6 cellular contexts compared by ENCODE assay signal in genomic region chr11:124762624-124763155, GRCh38. TPM values are rescaled to one million over a fixed set of nuclear protein-coding genes. Genes with fewer than 3 reads are reported as not detected.
DNase-seq lines count a peak whose midpoint lies in the region; ATAC-seq and TF ChIP-seq lines count a peak whose summit lies in the region.

No MANE protein-coding gene starts in this region.

- BruUV-seq in MCF 10A (replicated peaks; lab: Mats Ljungman, UMichigan), result no TSS peak

- H3K36me3 Mint-ChIP-seq in MCF 10A (ENCODE audit: insufficient read depth, unreplicated experiment) (no peaks in the 10 kb centered on the region), neural progenitor cell (peaks cover 13% of the 10 kb centered on the region)

- peaks cover 41% of the 10 kb centered on the region for H3F3A ChIP-seq in neural progenitor cell (ENCODE audit: low read depth)

- H3K27ac ChIP-seq in neural progenitor cell, result no peak overlapping the region

- H3K27ac Mint-ChIP-seq in MCF 10A (ENCODE audit: low read depth, unreplicated experiment) (no peak overlapping the region), neural progenitor cell (no peak overlapping the region)

- DNase-seq in MCF 10A (ENCODE audit: unreplicated experiment), result no peak
- DNase-seq in neural progenitor cell (ENCODE audit: low spot score), result peak; percentile 67
- DNase-seq in activated CD4-positive, CD25-positive, alpha-beta regulatory T cell treated with anti-CD3 and anti-CD28 coated beads, Interleukin-2, amount 50 U/mL, for 72 hours, result no peak
- no peak for DNase-seq in T1000 (lab: John Stamatoyannopoulos, UW)

- H3K79me2 ChIP-seq in neural progenitor cell (ENCODE audit: low read depth), result no peaks in the 10 kb centered on the region

- no peak for TF ChIP-seq CTCF in MCF 10A (IDR thresholded peaks at IDR 0.05; ENCODE audit: unreplicated experiment)
- TF ChIP-seq CTCF in neural progenitor cell (IDR thresholded peaks at IDR 0.05), result no peak

- no peaks in the 10 kb centered on the region for H3K9me3 Mint-ChIP-seq in MCF 10A (ENCODE audit: unreplicated experiment)
- H3K9me3 Mint-ChIP-seq in neural progenitor cell, result no peaks in the 10 kb centered on the region

- H3K4me2 ChIP-seq in neural progenitor cell, result peak overlapping the region; percentile 84

- no peak overlapping the region for H2AFZ ChIP-seq in neural progenitor cell (replicated peaks)

- intact Hi-C loops in MCF 10A (cut with micrococcal nuclease), result loop anchor here (1.0 to 2.0 kb wide), 5 partner anchors 30 to 118 kb away; partner anchors contain the start of genes SIAE and SPA17

- H3K4me3 ChIP-seq in neural progenitor cell, result peak overlapping the region; percentile 49

- POLR2A ChIA-PET in MCF 10A (lab: Yijun Ruan, JAX), result interaction anchor here (0.6 to 1.9 kb wide), 3 partner anchors 38 to 97 kb away, joined by 3 to 8 read pairs (median 5); partner anchors contain the start of gene MSANTD2

- peaks cover 53% of the 10 kb centered on the region for H3K27me3 ChIP-seq in neural progenitor cell

- H3K4me1 Mint-ChIP-seq in MCF 10A (ENCODE audit: insufficient read depth, unreplicated experiment) (peaks cover 5% of the 10 kb centered on the region), neural progenitor cell (peaks cover 34% of the 10 kb centered on the region)

- H3K9me3 ChIP-seq in neural progenitor cell (ENCODE audit: low read depth), result no peaks in the 10 kb centered on the region

- no peaks in the 10 kb centered on the region for H3K36me3 ChIP-seq in neural progenitor cell

- peaks cover 36% of the 10 kb centered on the region for H3K4me1 ChIP-seq in neural progenitor cell

- H4K20me1 ChIP-seq in neural progenitor cell (ENCODE audit: low read depth), result peaks cover 63% of the 10 kb centered on the region

- ATAC-seq in GM18868 (IDR thresholded peaks at IDR 0.05; ENCODE audit: unreplicated experiment), result peak; percentile 2
- peak; percentile 10 for ATAC-seq in HG03159 (IDR thresholded peaks at IDR 0.05; ENCODE audit: unreplicated experiment)

- no peaks in the 10 kb centered on the region for H3K27me3 Mint-ChIP-seq in MCF 10A (ENCODE audit: insufficient read depth, unreplicated experiment)
- H3K27me3 Mint-ChIP-seq in neural progenitor cell (ENCODE audit: insufficient read depth, low read depth), result peaks cover 42% of the 10 kb centered on the region

- no peak overlapping the region for H3K9ac ChIP-seq in neural progenitor cell

- H3K4me3 Mint-ChIP-seq in MCF 10A (ENCODE audit: unreplicated experiment) (peak overlapping the region; percentile 62), neural progenitor cell (peak overlapping the region; percentile 90)

- CTCF ChIA-PET in MCF 10A (lab: Yijun Ruan, JAX), result interaction anchor here (0.7 to 6.1 kb wide), 28 partner anchors 10 to 131 kb away, joined by 3 to 112 read pairs (median 7); partner anchors contain the start of genes MSANTD2, NRGN, SIAE and SPA17

RNA-seq across cellular contexts. Expression of gene ESAM, which starts 0.6 kb away (rescaled TPM):
- total RNA-seq in MCF 10A (2022) (0.19 and 0.93 TPM in 2 replicates), neural progenitor cell (ENCODE audit: low replicate concordance) (0.26 and 0.81 TPM in 2 replicates)

RNA-seq across cellular contexts. Expression of gene VSIG2, which starts 10.6 kb away (rescaled TPM):
- total RNA-seq in MCF 10A (2022) (not detected in 2 replicates), neural progenitor cell (ENCODE audit: low replicate concordance) (not detected in 2 replicates)

RNA-seq across cellular contexts. Expression of gene NRGN, which starts 22.9 kb away (rescaled TPM):
- 1.4 TPM in 1 of 2 replicates, not detected in the other for total RNA-seq in MCF 10A (2022)
- total RNA-seq in neural progenitor cell (ENCODE audit: low replicate concordance), result 0.39 and 7.5 TPM in 2 replicates

RNA-seq across cellular contexts. Expression of gene MSANTD2, which starts 37.5 kb away (rescaled TPM):
- total RNA-seq in MCF 10A (2022) (14.2 and 15.3 TPM in 2 replicates), neural progenitor cell (ENCODE audit: low replicate concordance) (35.8 and 41.9 TPM in 2 replicates)
